In genomic region chr2:136008205-136008865, GRCh38 we compare ENCODE assay signal across 1 cellular context.
TF ChIP-seq lines count a peak whose summit lies in the region.

No MANE protein-coding gene starts in this region.

TF ChIP-seq in GM12878, 131 proteins besides CTCF, POLR2A, EP300 and RAD21 (continued from another document):
- TF ChIP-seq NBN (IDR thresholded peaks at IDR 0.05) = peak; percentile 44; the same call in 1 of the 2 replicates
- TF ChIP-seq, protein P1, sequence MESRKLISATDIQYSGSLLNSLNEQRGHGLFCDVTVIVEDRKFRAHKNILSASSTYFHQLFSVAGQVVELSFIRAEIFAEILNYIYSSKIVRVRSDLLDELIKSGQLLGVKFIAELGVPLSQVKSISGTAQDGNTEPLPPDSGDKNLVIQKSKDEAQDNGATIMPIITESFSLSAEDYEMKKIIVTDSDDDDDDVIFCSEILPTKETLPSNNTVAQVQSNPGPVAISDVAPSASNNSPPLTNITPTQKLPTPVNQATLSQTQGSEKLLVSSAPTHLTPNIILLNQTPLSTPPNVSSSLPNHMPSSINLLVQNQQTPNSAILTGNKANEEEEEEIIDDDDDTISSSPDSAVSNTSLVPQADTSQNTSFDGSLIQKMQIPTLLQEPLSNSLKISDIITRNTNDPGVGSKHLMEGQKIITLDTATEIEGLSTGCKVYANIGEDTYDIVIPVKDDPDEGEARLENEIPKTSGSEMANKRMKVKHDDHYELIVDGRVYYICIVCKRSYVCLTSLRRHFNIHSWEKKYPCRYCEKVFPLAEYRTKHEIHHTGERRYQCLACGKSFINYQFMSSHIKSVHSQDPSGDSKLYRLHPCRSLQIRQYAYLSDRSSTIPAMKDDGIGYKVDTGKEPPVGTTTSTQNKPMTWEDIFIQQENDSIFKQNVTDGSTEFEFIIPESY (IDR thresholded peaks at IDR 0.05) = no peak
- 0 out of 2 replicates have a peak, but pooled peaks have one; percentile 43 for TF ChIP-seq CBFB (IDR thresholded peaks at IDR 0.05; ENCODE audit: low read depth)
- no peak for TF ChIP-seq TCF12 (IDR thresholded peaks at IDR 0.05; ENCODE audit: low read depth, low read length)
- TF ChIP-seq IKZF1 (conservative IDR thresholded peaks at IDR 0.05) = peak; percentile 63
- no peak for TF ChIP-seq STAT3 (IDR thresholded peaks at IDR 0.05; ENCODE audit: low read depth, low read length)
- no peak for TF ChIP-seq ZNF24 (IDR thresholded peaks at IDR 0.05)
- TF ChIP-seq BHLHE40 (IDR thresholded peaks at IDR 0.05; ENCODE audit: borderline replicate concordance in 1 of 2, low read depth in 2 of 2, low read length in 1 of 2) = peak; percentile 46 to 85; a peak in 3 of 4 replicates
- 0 out of 2 replicates have a peak, but pooled peaks have one; percentile 28 for TF ChIP-seq ZNF687 (IDR thresholded peaks at IDR 0.05)
- no peak for TF ChIP-seq FOXK2 (IDR thresholded peaks at IDR 0.05)
- TF ChIP-seq GATAD2B (conservative IDR thresholded peaks at IDR 0.05; ENCODE audit: low read depth) = 0 out of 2 replicates have a peak, but pooled peaks have one; percentile 50
- no peak for TF ChIP-seq SRF (IDR thresholded peaks at IDR 0.05; ENCODE audit: low read depth in 2 of 2, low read length in 2 of 2)
- TF ChIP-seq PAX5 (IDR thresholded peaks at IDR 0.05; ENCODE audit: borderline replicate concordance, low read depth, low read length) = no peak
- TF ChIP-seq EED (IDR thresholded peaks at IDR 0.05; ENCODE audit: low read depth) = peak; percentile 79
- TF ChIP-seq IKZF2 (IDR thresholded peaks at IDR 0.05) = peak; percentile 70 to 71; a peak in 3 of 4 replicates
- no peak for TF ChIP-seq CBX3 (IDR thresholded peaks at IDR 0.05; ENCODE audit: borderline replicate concordance, low read depth)
- TF ChIP-seq, protein P2, sequence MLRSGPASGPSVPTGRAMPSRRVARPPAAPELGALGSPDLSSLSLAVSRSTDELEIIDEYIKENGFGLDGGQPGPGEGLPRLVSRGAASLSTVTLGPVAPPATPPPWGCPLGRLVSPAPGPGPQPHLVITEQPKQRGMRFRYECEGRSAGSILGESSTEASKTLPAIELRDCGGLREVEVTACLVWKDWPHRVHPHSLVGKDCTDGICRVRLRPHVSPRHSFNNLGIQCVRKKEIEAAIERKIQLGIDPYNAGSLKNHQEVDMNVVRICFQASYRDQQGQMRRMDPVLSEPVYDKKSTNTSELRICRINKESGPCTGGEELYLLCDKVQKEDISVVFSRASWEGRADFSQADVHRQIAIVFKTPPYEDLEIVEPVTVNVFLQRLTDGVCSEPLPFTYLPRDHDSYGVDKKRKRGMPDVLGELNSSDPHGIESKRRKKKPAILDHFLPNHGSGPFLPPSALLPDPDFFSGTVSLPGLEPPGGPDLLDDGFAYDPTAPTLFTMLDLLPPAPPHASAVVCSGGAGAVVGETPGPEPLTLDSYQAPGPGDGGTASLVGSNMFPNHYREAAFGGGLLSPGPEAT (IDR thresholded peaks at IDR 0.05; ENCODE audit: low read depth) = peak; percentile 41; the same call in 1 of the 2 replicates
- TF ChIP-seq ATF7 (IDR thresholded peaks at IDR 0.05; ENCODE audit: low read depth) = peak; percentile 23; the same call in 1 of the 2 replicates
- TF ChIP-seq NFXL1 (IDR thresholded peaks at IDR 0.05; ENCODE audit: borderline replicate concordance) = no peak
- TF ChIP-seq DPF2 (IDR thresholded peaks at IDR 0.05) = peak; percentile 43; the same call in 1 of the 2 replicates
- no peak for TF ChIP-seq ATF2 (IDR thresholded peaks at IDR 0.05; ENCODE audit: low read length)
- TF ChIP-seq RUNX3 (IDR thresholded peaks at IDR 0.05; ENCODE audit: low read length) = peak; percentile 77
- TF ChIP-seq RB1 (IDR thresholded peaks at IDR 0.05; ENCODE audit: borderline replicate concordance) = 0 out of 2 replicates have a peak, but pooled peaks have one; percentile 40
- peak; percentile 59; the same call in 1 of the 2 replicates for TF ChIP-seq MTA2 (IDR thresholded peaks at IDR 0.05; ENCODE audit: low read depth)
- TF ChIP-seq JUNB (IDR thresholded peaks at IDR 0.05) = no peak
- no peak for TF ChIP-seq KAT2A (conservative IDR thresholded peaks at IDR 0.05; ENCODE audit: control insufficient read depth, low read depth, low read length)
- TF ChIP-seq RFX5 (IDR thresholded peaks at IDR 0.05; ENCODE audit: low read depth, low read length) = no peak
- TF ChIP-seq, protein P3, sequence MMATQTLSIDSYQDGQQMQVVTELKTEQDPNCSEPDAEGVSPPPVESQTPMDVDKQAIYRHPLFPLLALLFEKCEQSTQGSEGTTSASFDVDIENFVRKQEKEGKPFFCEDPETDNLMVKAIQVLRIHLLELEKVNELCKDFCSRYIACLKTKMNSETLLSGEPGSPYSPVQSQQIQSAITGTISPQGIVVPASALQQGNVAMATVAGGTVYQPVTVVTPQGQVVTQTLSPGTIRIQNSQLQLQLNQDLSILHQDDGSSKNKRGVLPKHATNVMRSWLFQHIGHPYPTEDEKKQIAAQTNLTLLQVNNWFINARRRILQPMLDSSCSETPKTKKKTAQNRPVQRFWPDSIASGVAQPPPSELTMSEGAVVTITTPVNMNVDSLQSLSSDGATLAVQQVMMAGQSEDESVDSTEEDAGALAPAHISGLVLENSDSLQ (IDR thresholded peaks at IDR 0.05) = peak; percentile 73
